In the genomic region with DNA sequence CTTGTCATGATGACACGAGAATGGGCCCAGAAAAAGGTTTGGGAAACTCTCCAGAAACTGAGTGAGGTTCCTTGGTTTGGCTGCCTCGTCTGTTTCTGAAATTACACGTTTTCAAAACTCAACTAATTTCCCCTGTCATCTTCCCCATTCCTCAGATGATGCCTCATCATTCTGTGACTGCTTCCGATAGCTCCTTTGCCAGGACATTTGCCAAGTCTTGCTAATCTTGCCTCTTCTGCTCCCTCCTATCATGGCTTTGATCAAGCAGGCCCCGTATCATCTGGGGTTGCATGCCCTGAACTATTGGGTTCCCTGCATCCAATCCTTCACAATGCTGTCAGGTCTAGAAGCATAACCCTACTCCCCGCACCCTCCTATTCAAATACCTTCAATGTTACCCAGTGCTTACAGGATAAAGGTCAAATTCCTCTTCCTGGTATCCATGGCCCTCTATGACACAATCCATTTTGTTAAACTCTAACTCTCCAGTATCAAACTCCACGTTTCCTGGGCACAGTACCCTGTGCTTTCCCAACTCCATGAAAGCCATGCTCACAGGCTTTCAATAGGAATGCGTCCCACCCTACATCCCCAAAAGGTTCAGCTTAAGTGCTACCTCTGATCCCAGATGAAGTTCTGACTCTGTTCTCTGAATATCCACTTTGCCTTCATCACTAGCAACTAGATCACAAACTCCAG, we compare ENCODE assay signal across 13 cellular contexts. TPM values are rescaled to one million over a fixed set of nuclear protein-coding genes. Genes with fewer than 3 reads are reported as not detected.
DNase-seq lines count a peak whose midpoint lies in the region; ATAC-seq, FAIRE-seq and TF ChIP-seq lines count a peak whose summit lies in the region.
"Had no signal": no experiment of that assay in that cellular context is flagged by ENCODE, and none has a peak within 500 bp of the region (broad histone marks: within the 10 kb centered on the region; RNA-seq: fewer than 3 reads in every experiment).

No MANE protein-coding gene starts in this region.

- TF ChIP-seq CTCF in CD8-positive, alpha-beta T cell (IDR thresholded peaks at IDR 0.05) = no peak
- TF ChIP-seq CTCF in epithelial cell of proximal tubule (conservative IDR thresholded peaks at IDR 0.05; ENCODE audit: low read depth, low read length) (no peak), osteocyte (IDR thresholded peaks at IDR 0.05) (no peak), uterus (IDR thresholded peaks at IDR 0.05) (no peak)

- peak; percentile 87 for FAIRE-seq in RCC 7860 (lab: Jason Lieb, UNC)
- FAIRE-seq: G401.6 had no signal

- H3K9ac ChIP-seq in mucosa of rectum (ENCODE audit: low read depth in 1 of 2, low read length in 2 of 2) = no peak overlapping the region

- no peaks in the 10 kb centered on the region for H3K4me1 Mint-ChIP-seq in CD8-positive, alpha-beta T cell (ENCODE audit: low read depth)
- H3K4me1 Mint-ChIP-seq in osteocyte (ENCODE audit: unreplicated experiment) = no peaks in the 10 kb centered on the region

- no peak overlapping the region for H3K4me3 ChIP-seq in CD8-positive, alpha-beta T cell (ENCODE audit: low read depth, low read length)
- H3K4me3 ChIP-seq in epithelial cell of proximal tubule (ENCODE audit: low read depth, low read length) (no peak overlapping the region), mucosa of rectum (ENCODE audit: low read length in 2 of 2) (peak overlapping the region in 1 of 2 donors; percentile 20), uterus (no peak overlapping the region)

- intact Hi-C loops in CD8-positive, alpha-beta T cell (cut with DNase I, micrococcal nuclease) = no loop called here
- intact Hi-C loops in uterus (cut with DNase I; ENCODE audit: low total_unique reads) = no loop called here

- H3K36me3 ChIP-seq in CD8-positive, alpha-beta T cell (ENCODE audit: insufficient read depth, low read length) = peaks cover 30% of the 10 kb centered on the region
- H3K36me3 ChIP-seq in mucosa of rectum (ENCODE audit: control insufficient read depth in 2 of 2, insufficient read depth in 2 of 2, low read length in 2 of 2) (peaks cover 39 to 51% of the 10 kb centered on the region in 2 donors), uterus (peaks cover 0 to 3% of the 10 kb centered on the region in 2 donors)

- no peak for ATAC-seq in CD8-positive, alpha-beta T cell
- ATAC-seq: activated T-cell treated with anti-CD3 and anti-CD28 coated beads, Interleukin-2, amount 50 U/mL, for 4 hours had no signal

- no peaks in the 10 kb centered on the region for H3K27me3 Mint-ChIP-seq in CD8-positive, alpha-beta T cell (ENCODE audit: low read depth)
- H3K27me3 Mint-ChIP-seq in osteocyte (ENCODE audit: unreplicated experiment) = no peaks in the 10 kb centered on the region
- H3K27me3 Mint-ChIP-seq: stimulated activated naive CD8-positive, alpha-beta T cell treated with anti-CD3 and anti-CD28 coated beads, Interleukin-15, Interleukin-2, amounts not matched to agents 100 ng/mL and 50 ng/mL, for 24 hours had no signal

- peaks cover 6% of the 10 kb centered on the region for H3K9me3 Mint-ChIP-seq in CD8-positive, alpha-beta T cell
- H3K9me3 Mint-ChIP-seq in osteocyte (ENCODE audit: unreplicated experiment) = no peaks in the 10 kb centered on the region
- H3K9me3 Mint-ChIP-seq: activated T-cell treated with anti-CD3 and anti-CD28 coated beads, Interleukin-2, amount 50 U/mL, for 4 hours; stimulated activated naive CD8-positive, alpha-beta T cell treated with anti-CD3 and anti-CD28 coated beads, Interleukin-15, Interleukin-2, amounts not matched to agents 100 ng/mL and 50 ng/mL, for 24 hours had no signal

- CTCF ChIA-PET in CD8-positive, alpha-beta T cell (lab: Charles Lee) = no interaction called here

- no peak overlapping the region for H3K27ac ChIP-seq in CD8-positive, alpha-beta T cell (ENCODE audit: low read depth, low read length)
- peak overlapping the region; percentile 25 to 50 for H3K27ac ChIP-seq in mucosa of rectum (ENCODE audit: low read depth in 2 of 2, low read length in 2 of 2)
- H3K27ac ChIP-seq in uterus = no peak overlapping the region

- no peak for TF ChIP-seq POLR2A in uterus (IDR thresholded peaks at IDR 0.05)

- H3K9me3 ChIP-seq in CD8-positive, alpha-beta T cell (ENCODE audit: low read length) = no peaks in the 10 kb centered on the region
- no peaks in the 10 kb centered on the region for H3K9me3 ChIP-seq in mucosa of rectum (ENCODE audit: control insufficient read depth in 2 of 2, low read length in 2 of 2)
- H3K9me3 ChIP-seq in uterus = no peaks in the 10 kb centered on the region

- H3K27me3 ChIP-seq in CD8-positive, alpha-beta T cell (ENCODE audit: insufficient read depth, low read length) = no peaks in the 10 kb centered on the region
- H3K27me3 ChIP-seq in mucosa of rectum (ENCODE audit: control insufficient read depth in 2 of 2, insufficient read depth in 2 of 2, low read length in 2 of 2) (no peaks in the 10 kb centered on the region), uterus (no peaks in the 10 kb centered on the region)

- no peak for DNase-seq in CD8-positive, alpha-beta T cell
- DNase-seq in RCC 7860 (ENCODE audit: low spot score) (peak; percentile 83), epithelial cell of proximal tubule (ENCODE audit: low read depth) (peak; percentile 83), osteocyte (ENCODE audit: extremely low spot score, unreplicated experiment) (no peak), uterus (no peak), hippocampal formation (lab: John Stamatoyannopoulos, UW) (no peak)
- no peak for DNase-seq in activated CD4-positive, alpha-beta T cell treated with anti-CD3 and anti-CD28 coated beads, Interleukin-2, amount 50 U/mL, for 1 hour
- DNase-seq: activated T-cell treated with anti-CD3 and anti-CD28 coated beads, Interleukin-2, amount 50 U/mL, for 4 hours; NCI-H187 treated with DMSO at 0.1 percent for 48 hours; SHP77 treated with DMSO at 0.1 percent for 48 hours had no signal

- no peak overlapping the region for H3K4me3 Mint-ChIP-seq in CD8-positive, alpha-beta T cell
- no peak overlapping the region for H3K4me3 Mint-ChIP-seq in osteocyte (ENCODE audit: unreplicated experiment)
- H3K4me3 Mint-ChIP-seq: activated T-cell treated with anti-CD3 and anti-CD28 coated beads, Interleukin-2, amount 50 U/mL, for 4 hours; stimulated activated naive CD8-positive, alpha-beta T cell treated with anti-CD3 and anti-CD28 coated beads, Interleukin-15, Interleukin-2, amounts not matched to agents 100 ng/mL and 50 ng/mL, for 24 hours had no signal

- H3K4me1 ChIP-seq in CD8-positive, alpha-beta T cell (ENCODE audit: insufficient read depth, low read length) = no peaks in the 10 kb centered on the region
- H3K4me1 ChIP-seq in mucosa of rectum (ENCODE audit: control insufficient read depth in 2 of 2, insufficient read depth in 2 of 2, low read length in 2 of 2) = peaks cover 5 to 11% of the 10 kb centered on the region in 2 donors
- no peaks in the 10 kb centered on the region for H3K4me1 ChIP-seq in uterus

- H3K27ac Mint-ChIP-seq in CD8-positive, alpha-beta T cell = peak overlapping the region; percentile 5
- H3K27ac Mint-ChIP-seq in osteocyte (ENCODE audit: unreplicated experiment) = no peak overlapping the region
- H3K27ac Mint-ChIP-seq: stimulated activated naive CD8-positive, alpha-beta T cell treated with anti-CD3 and anti-CD28 coated beads, Interleukin-15, Interleukin-2, amounts not matched to agents 100 ng/mL and 50 ng/mL, for 24 hours had no signal

- POLR2A ChIA-PET in CD8-positive, alpha-beta T cell (lab: Charles Lee) = no interaction called here

- peaks cover 63% of the 10 kb centered on the region for H3K36me3 Mint-ChIP-seq in CD8-positive, alpha-beta T cell
- H3K36me3 Mint-ChIP-seq in osteocyte (ENCODE audit: unreplicated experiment) = peaks cover 61% of the 10 kb centered on the region

RNA-seq across cellular contexts. Expression of a gene that starts 22.2 kb away (rescaled TPM):
- not detected for total RNA-seq in CD8-positive, alpha-beta T cell
- total RNA-seq in epithelial cell of proximal tubule = 6.9 and 14.9 TPM in 2 replicates
- total RNA-seq in osteocyte = 19.7 and 22.5 TPM in 2 replicates
- 10 to 100 TPM; 31.3 to 67.5 (median 41.9) TPM for total RNA-seq in uterus

RNA-seq across cellular contexts. Expression of a gene that starts 35.8 kb away (rescaled TPM):
- total RNA-seq in CD8-positive, alpha-beta T cell = 10 to 100 TPM; 83.6 to 92.2 TPM
- total RNA-seq in epithelial cell of proximal tubule (46.4 and 48.2 TPM in 2 replicates), osteocyte (70.5 and 74.6 TPM in 2 replicates), uterus (100 to 1,000 TPM in 1 of 4 donors, 10 to 100 TPM in 3; 60.0 to 129 (median 69.0) TPM)

Comparison
In these comparisons a context has a peak if more than half of its experiments do, and no peak if none do; other contexts are left out.
1. DNase-seq: peak in RCC 7860 (single experiment) and epithelial cell of proximal tubule (single experiment); none in CD8-positive, alpha-beta T cell (0 of 7), osteocyte (single experiment), uterus (0 of 2), hippocampal formation (0 of 2) and activated CD4-positive, alpha-beta T cell treated with anti-CD3 and anti-CD28 coated beads, Interleukin-2, amount 50 U/mL, for 1 hour (single experiment).
2. H3K27ac ChIP-seq: peak in mucosa of rectum (2 of 2); none in CD8-positive, alpha-beta T cell (single experiment) and uterus (0 of 2).